In the genomic region with DNA sequence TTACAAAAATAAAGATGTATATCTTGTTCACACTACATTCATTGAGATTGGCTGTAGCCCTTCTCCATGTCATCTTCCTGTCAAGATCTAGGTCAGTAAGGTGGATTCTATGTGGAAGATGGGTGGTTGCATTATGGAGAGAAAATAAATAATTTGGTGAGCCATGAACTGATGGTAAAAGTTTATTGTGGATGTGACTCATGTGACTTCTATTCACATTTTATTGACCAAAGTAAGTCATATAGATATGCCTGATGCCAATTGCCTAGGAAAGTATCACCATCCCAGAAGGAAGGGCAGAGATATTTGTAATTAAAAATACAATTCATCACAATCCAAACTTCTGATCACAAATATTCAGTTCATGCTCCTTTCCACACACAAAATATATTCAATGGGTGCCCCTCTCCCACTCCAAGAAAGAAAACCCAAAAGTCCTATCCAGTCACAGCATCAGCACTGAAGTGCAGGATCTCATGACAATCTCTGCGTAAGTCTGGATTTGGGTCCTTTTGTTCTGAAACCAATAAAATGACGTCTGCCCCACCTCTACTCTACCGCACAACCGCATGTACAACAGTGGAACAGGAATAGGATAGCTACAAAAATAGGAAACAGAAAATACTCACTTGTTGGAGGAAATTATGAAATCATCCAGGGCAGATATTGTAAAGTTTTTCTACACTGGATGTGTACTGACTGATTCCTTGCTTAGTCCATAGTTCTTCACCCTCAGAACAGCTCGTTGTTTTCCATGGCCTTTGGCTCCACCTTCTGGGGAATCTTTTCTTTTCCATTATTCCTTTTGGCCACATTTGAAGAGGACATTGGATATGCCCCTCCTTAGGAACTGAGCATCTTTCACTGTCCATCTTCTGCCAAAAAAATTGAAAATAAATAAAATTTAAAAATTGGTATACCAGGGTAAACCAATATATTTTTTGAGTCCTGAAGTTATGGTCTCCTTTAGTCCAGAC, we compare ENCODE assay signal across 1 cellular context.
TF ChIP-seq lines count a peak whose summit lies in the region.

No MANE protein-coding gene starts in this region.

TF ChIP-seq in HEK293, 187 proteins besides CTCF, POLR2A, EP300 and RAD21 (continued from another document):
- TF ChIP-seq, protein P1, sequence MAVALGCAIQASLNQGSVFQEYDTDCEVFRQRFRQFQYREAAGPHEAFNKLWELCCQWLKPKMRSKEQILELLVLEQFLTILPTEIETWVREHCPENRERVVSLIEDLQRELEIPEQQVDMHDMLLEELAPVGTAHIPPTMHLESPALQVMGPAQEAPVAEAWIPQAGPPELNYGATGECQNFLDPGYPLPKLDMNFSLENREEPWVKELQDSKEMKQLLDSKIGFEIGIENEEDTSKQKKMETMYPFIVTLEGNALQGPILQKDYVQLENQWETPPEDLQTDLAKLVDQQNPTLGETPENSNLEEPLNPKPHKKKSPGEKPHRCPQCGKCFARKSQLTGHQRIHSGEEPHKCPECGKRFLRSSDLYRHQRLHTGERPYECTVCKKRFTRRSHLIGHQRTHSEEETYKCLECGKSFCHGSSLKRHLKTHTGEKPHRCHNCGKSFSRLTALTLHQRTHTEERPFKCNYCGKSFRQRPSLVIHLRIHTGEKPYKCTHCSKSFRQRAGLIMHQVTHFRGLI (tag by site-specific recombination; IDR thresholded peaks at IDR 0.05), result no peak
- no peak for TF ChIP-seq ZNF416 (tag by site-specific recombination; IDR thresholded peaks at IDR 0.05)
- TF ChIP-seq ZNF560 (tag by site-specific recombination; IDR thresholded peaks at IDR 0.05; ENCODE audit: borderline replicate concordance), result no peak
- TF ChIP-seq, protein P2, sequence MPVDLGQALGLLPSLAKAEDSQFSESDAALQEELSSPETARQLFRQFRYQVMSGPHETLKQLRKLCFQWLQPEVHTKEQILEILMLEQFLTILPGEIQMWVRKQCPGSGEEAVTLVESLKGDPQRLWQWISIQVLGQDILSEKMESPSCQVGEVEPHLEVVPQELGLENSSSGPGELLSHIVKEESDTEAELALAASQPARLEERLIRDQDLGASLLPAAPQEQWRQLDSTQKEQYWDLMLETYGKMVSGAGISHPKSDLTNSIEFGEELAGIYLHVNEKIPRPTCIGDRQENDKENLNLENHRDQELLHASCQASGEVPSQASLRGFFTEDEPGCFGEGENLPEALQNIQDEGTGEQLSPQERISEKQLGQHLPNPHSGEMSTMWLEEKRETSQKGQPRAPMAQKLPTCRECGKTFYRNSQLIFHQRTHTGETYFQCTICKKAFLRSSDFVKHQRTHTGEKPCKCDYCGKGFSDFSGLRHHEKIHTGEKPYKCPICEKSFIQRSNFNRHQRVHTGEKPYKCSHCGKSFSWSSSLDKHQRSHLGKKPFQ (tag by site-specific recombination; IDR thresholded peaks at IDR 0.05), result no peak
- no peak for TF ChIP-seq ZEB2 (tag by site-specific recombination; IDR thresholded peaks at IDR 0.05)
- TF ChIP-seq, protein P3, sequence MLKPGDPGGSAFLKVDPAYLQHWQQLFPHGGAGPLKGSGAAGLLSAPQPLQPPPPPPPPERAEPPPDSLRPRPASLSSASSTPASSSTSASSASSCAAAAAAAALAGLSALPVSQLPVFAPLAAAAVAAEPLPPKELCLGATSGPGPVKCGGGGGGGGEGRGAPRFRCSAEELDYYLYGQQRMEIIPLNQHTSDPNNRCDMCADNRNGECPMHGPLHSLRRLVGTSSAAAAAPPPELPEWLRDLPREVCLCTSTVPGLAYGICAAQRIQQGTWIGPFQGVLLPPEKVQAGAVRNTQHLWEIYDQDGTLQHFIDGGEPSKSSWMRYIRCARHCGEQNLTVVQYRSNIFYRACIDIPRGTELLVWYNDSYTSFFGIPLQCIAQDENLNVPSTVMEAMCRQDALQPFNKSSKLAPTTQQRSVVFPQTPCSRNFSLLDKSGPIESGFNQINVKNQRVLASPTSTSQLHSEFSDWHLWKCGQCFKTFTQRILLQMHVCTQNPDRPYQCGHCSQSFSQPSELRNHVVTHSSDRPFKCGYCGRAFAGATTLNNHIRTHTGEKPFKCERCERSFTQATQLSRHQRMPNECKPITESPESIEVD (tag by site-specific recombination; IDR thresholded peaks at IDR 0.05), result no peak
- TF ChIP-seq, protein P4, sequence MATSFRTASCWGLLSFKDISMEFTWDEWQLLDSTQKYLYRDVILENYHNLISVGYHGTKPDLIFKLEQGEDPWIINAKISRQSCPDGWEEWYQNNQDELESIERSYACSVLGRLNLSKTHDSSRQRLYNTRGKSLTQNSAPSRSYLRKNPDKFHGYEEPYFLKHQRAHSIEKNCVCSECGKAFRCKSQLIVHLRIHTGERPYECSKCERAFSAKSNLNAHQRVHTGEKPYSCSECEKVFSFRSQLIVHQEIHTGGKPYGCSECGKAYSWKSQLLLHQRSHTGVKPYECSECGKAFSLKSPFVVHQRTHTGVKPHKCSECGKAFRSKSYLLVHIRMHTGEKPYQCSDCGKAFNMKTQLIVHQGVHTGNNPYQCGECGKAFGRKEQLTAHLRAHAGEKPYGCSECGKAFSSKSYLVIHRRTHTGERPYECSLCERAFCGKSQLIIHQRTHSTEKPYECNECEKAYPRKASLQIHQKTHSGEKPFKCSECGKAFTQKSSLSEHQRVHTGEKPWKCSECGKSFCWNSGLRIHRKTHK (tag by site-specific recombination; IDR thresholded peaks at IDR 0.05), result no peak
- no peak for TF ChIP-seq ZNF792 (tag by site-specific recombination; IDR thresholded peaks at IDR 0.05)
- TF ChIP-seq ZIC2 (tag by site-specific recombination; IDR thresholded peaks at IDR 0.05), result no peak
- no peak for TF ChIP-seq ZNF514 (tag by site-specific recombination; IDR thresholded peaks at IDR 0.05)
- no peak for TF ChIP-seq ZNF558 (tag by site-specific recombination; IDR thresholded peaks at IDR 0.05)
- no peak for TF ChIP-seq ZNF529 (tag by site-specific recombination; IDR thresholded peaks at IDR 0.05; ENCODE audit: insufficient replicate concordance)
- TF ChIP-seq ZNF660 (tag by site-specific recombination; IDR thresholded peaks at IDR 0.05), result 0 out of 2 replicates have a peak, but pooled peaks have one; percentile 59
- TF ChIP-seq KLF8 (tag by site-specific recombination; IDR thresholded peaks at IDR 0.05), result no peak
- no peak for TF ChIP-seq ZNF707 (tag by site-specific recombination; IDR thresholded peaks at IDR 0.05)
- TF ChIP-seq YY2 (tag by site-specific recombination; IDR thresholded peaks at IDR 0.05), result no peak
- no peak for TF ChIP-seq ZNF433 (tag by site-specific recombination; IDR thresholded peaks at IDR 0.05; ENCODE audit: low read depth)
- TF ChIP-seq, protein P5, sequence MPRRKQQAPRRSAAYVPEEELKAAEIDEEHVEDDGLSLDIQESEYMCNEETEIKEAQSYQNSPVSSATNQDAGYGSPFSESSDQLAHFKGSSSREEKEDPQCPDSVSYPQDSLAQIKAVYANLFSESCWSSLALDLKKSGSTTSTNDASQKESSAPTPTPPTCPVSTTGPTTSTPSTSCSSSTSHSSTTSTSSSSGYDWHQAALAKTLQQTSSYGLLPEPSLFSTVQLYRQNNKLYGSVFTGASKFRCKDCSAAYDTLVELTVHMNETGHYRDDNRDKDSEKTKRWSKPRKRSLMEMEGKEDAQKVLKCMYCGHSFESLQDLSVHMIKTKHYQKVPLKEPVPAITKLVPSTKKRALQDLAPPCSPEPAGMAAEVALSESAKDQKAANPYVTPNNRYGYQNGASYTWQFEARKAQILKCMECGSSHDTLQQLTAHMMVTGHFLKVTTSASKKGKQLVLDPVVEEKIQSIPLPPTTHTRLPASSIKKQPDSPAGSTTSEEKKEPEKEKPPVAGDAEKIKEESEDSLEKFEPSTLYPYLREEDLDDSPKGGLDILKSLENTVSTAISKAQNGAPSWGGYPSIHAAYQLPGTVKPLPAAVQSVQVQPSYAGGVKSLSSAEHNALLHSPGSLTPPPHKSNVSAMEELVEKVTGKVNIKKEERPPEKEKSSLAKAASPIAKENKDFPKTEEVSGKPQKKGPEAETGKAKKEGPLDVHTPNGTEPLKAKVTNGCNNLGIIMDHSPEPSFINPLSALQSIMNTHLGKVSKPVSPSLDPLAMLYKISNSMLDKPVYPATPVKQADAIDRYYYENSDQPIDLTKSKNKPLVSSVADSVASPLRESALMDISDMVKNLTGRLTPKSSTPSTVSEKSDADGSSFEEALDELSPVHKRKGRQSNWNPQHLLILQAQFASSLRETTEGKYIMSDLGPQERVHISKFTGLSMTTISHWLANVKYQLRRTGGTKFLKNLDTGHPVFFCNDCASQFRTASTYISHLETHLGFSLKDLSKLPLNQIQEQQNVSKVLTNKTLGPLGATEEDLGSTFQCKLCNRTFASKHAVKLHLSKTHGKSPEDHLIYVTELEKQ (tag by site-specific recombination; IDR thresholded peaks at IDR 0.05; ENCODE audit: borderline replicate concordance), result no peak
